12 cellular contexts compared by ENCODE assay signal in genomic region chr6:5190467-5190866, GRCh38.
A peak's percentile ranks its signal among the peaks of the same experiment; 100 is the strongest.
DNase-seq lines count a peak whose midpoint lies in the region; ATAC-seq and TF ChIP-seq lines count a peak whose summit lies in the region.
"Had no signal": no experiment of that assay in that cellular context is flagged by ENCODE, and none has a peak within 500 bp of the region (broad histone marks: within the 10 kb centered on the region; RNA-seq: fewer than 3 reads in every experiment).

No MANE protein-coding gene starts in this region.

- no peaks in the 10 kb centered on the region for H3K27me3 ChIP-seq in right atrium auricular region
- no peaks in the 10 kb centered on the region for H3K27me3 ChIP-seq in right cardiac atrium (ENCODE audit: control insufficient read depth, insufficient read depth)
- no peaks in the 10 kb centered on the region for H3K27me3 ChIP-seq in aorta (ENCODE audit: control insufficient read depth in 1 of 2, insufficient read depth in 2 of 2, low read length in 1 of 2)
- no peaks in the 10 kb centered on the region for H3K27me3 ChIP-seq in CD4-positive, alpha-beta memory T cell (ENCODE audit: insufficient read depth, low read length)
- H3K27me3 ChIP-seq: transverse colon had no signal

- CTCF ChIA-PET in CD4-positive, alpha-beta memory T cell (lab: Charles Lee; ENCODE audit: partially characterized antibody): no interaction called here

- peaks cover 0 to 15% of the 10 kb centered on the region in 2 donors for H3K36me3 Mint-ChIP-seq in CD4-positive, alpha-beta memory T cell

- WGBS in right cardiac atrium: 51% methylated on average over 4 of the region's 4 CpGs
- WGBS in aorta, 2 donors: 20 to 32% methylated on average over 4 of the region's 4 CpGs

- H3K36me3 ChIP-seq in right atrium auricular region (no peaks in the 10 kb centered on the region), aorta (ENCODE audit: control insufficient read depth in 1 of 2, insufficient read depth in 2 of 2, low read length in 1 of 2) (peaks cover 0 to 2% of the 10 kb centered on the region in 2 donors)
- H3K36me3 ChIP-seq in CD4-positive, alpha-beta memory T cell (ENCODE audit: insufficient read depth, low read length): no peaks in the 10 kb centered on the region
- H3K36me3 ChIP-seq: transverse colon had no signal

- H3K9me3 Mint-ChIP-seq in CD4-positive, alpha-beta memory T cell: no peaks in the 10 kb centered on the region
- H3K9me3 Mint-ChIP-seq: activated T-helper 17 cell treated with anti-CD3 and anti-CD28 coated beads, Interleukin-2, amount 50 U/mL, for 72 hours had no signal

- H3K9me3 ChIP-seq in right atrium auricular region: no peaks in the 10 kb centered on the region
- no peaks in the 10 kb centered on the region for H3K9me3 ChIP-seq in right cardiac atrium (ENCODE audit: control insufficient read depth, low read length)
- no peaks in the 10 kb centered on the region for H3K9me3 ChIP-seq in aorta (ENCODE audit: control insufficient read depth, low read length)
- H3K9me3 ChIP-seq in CD4-positive, alpha-beta memory T cell (ENCODE audit: control insufficient read depth in 1 of 2, low read length in 2 of 2): no peaks in the 10 kb centered on the region
- H3K9me3 ChIP-seq: transverse colon had no signal

- H3K4me3 ChIP-seq in right atrium auricular region (no peak overlapping the region), astrocyte of the cerebellum (ENCODE audit: low read depth, low read length) (no peak overlapping the region), right cardiac atrium (ENCODE audit: low read length) (no peak overlapping the region), aorta (ENCODE audit: low read length in 2 of 2) (no peak overlapping the region)
- H3K4me3 ChIP-seq in CD4-positive, alpha-beta memory T cell (ENCODE audit: low read length in 2 of 2): no peak overlapping the region
- H3K4me3 ChIP-seq: transverse colon had no signal

- peaks cover 0 to 1% (median 0%) of the 10 kb centered on the region in 4 donors for H3K4me1 Mint-ChIP-seq in CD4-positive, alpha-beta memory T cell
- H3K4me1 Mint-ChIP-seq: B cell had no signal

- H3K27ac ChIP-seq in right atrium auricular region (no peak overlapping the region), right cardiac atrium (ENCODE audit: low read length) (no peak overlapping the region), aorta (ENCODE audit: low read depth in 1 of 2, low read length in 2 of 2) (no peak overlapping the region)
- H3K27ac ChIP-seq in CD4-positive, alpha-beta memory T cell (ENCODE audit: low read depth, low read length): no peak overlapping the region
- H3K27ac ChIP-seq: transverse colon had no signal

- H3K27me3 Mint-ChIP-seq in CD4-positive, alpha-beta memory T cell: no peaks in the 10 kb centered on the region
- H3K27me3 Mint-ChIP-seq: activated T-helper 17 cell treated with anti-CD3 and anti-CD28 coated beads, Interleukin-2, amount 50 U/mL, for 72 hours; B cell had no signal

- ATAC-seq in Right ventricle myocardium superior (ENCODE audit: poor library complexity) (peak; percentile 76), right cardiac atrium (peak; percentile 81 to 89), aorta (ENCODE audit: low FRiP score) (peak; percentile 74), left lobe of liver (no peak)
- ATAC-seq in stimulated activated naive CD8-positive, alpha-beta T cell treated with anti-CD3 and anti-CD28 coated beads, Interleukin-15, Interleukin-2, amounts not matched to agents 100 U/mL and 50 U/mL, for 24 hours: no peak

- H3K4me3 Mint-ChIP-seq in CD4-positive, alpha-beta memory T cell: no peak overlapping the region
- H3K4me3 Mint-ChIP-seq: activated T-helper 17 cell treated with anti-CD3 and anti-CD28 coated beads, Interleukin-2, amount 50 U/mL, for 72 hours; B cell had no signal

- in situ Hi-C loops in astrocyte of the cerebellum (cut with HindIII; ENCODE audit: low sequenced_read_pairs): no loop called here

- H3K4me1 ChIP-seq in right atrium auricular region (peaks cover 0 to 24% of the 10 kb centered on the region in 2 donors), right cardiac atrium (ENCODE audit: control insufficient read depth, insufficient read depth, low read length) (no peaks in the 10 kb centered on the region), aorta (ENCODE audit: control insufficient read depth in 1 of 2, insufficient read depth in 2 of 2, low read length in 2 of 2) (peaks cover 0 to 7% of the 10 kb centered on the region in 2 donors)
- no peaks in the 10 kb centered on the region for H3K4me1 ChIP-seq in CD4-positive, alpha-beta memory T cell (ENCODE audit: insufficient read depth, low read length)
- H3K4me1 ChIP-seq: transverse colon had no signal

- DNase-seq in Right ventricle myocardium superior (no peak), right atrium auricular region (ENCODE audit: low spot score) (no peak), astrocyte of the cerebellum (ENCODE audit: low read depth) (peak; percentile 83), right cardiac atrium (no peak), aorta (no peak), left lobe of liver (ENCODE audit: low spot score) (no peak)
- no peak for DNase-seq in stimulated activated naive CD8-positive, alpha-beta T cell treated with anti-CD3 and anti-CD28 coated beads, Interleukin-15, Interleukin-2, amounts not matched to agents 100 U/mL and 50 U/mL, for 24 hours
- DNase-seq in CD4-positive, alpha-beta memory T cell: no peak
- DNase-seq: stimulated activated CD4-positive, alpha-beta T cell treated with anti-CD3 and anti-CD28 coated beads, Interleukin-4, amount 100 ng/mL, for 24 hours; transverse colon had no signal

- POLR2A ChIA-PET in CD4-positive, alpha-beta memory T cell (lab: Charles Lee; ENCODE audit: partially characterized antibody): no interaction called here

- no peak overlapping the region for H3K27ac Mint-ChIP-seq in CD4-positive, alpha-beta memory T cell
- H3K27ac Mint-ChIP-seq: activated T-helper 17 cell treated with anti-CD3 and anti-CD28 coated beads, Interleukin-2, amount 50 U/mL, for 72 hours; B cell had no signal

- no peak for TF ChIP-seq CTCF in right atrium auricular region (IDR thresholded peaks at IDR 0.05)
- no peak for TF ChIP-seq CTCF in astrocyte of the cerebellum (IDR thresholded peaks at IDR 0.05; ENCODE audit: low read depth, low read length, missing control alignments)

- intact Hi-C loops in Right ventricle myocardium superior (cut with DNase I): no loop called here
- intact Hi-C loops in right cardiac atrium (cut with DNase I): no loop called here
- intact Hi-C loops in aorta (cut with DNase I): no loop called here
- intact Hi-C loops in CD4-positive, alpha-beta memory T cell (cut with micrococcal nuclease): no loop called here

Comparison
In these comparisons a context has a peak if more than half of its experiments do, and no peak if none do; other contexts are left out.
1. ATAC-seq: peak in Right ventricle myocardium superior (single experiment), right cardiac atrium (2 of 2) and aorta (single experiment); none in left lobe of liver (single experiment) and stimulated activated naive CD8-positive, alpha-beta T cell treated with anti-CD3 and anti-CD28 coated beads, Interleukin-15, Interleukin-2, amounts not matched to agents 100 U/mL and 50 U/mL, for 24 hours (single experiment).